31 cellular contexts compared by ENCODE assay signal in the genomic region with DNA sequence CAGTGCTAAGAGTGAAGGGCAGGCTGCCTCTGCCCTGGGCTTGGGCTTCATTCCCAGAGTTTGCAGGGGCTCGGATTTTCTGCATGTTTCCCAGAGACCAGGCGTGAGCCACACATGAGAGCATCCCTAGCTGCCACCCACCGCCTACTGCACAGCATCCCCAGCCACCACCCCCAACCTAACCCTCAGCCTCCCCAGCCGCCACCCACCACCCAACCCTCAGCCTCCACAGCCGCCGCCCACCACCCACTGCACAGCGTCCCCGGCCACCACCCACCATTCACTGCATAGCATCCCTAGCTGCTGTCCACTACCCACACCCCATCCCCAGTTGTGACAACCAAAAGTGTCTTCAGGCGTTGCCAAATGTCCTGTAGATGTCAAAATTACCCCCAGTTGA.
"Had no signal": no experiment of that assay in that cellular context is flagged by ENCODE, and none has a peak within 500 bp of the region (broad histone marks: within the 10 kb centered on the region; RNA-seq: fewer than 3 reads in every experiment).

No MANE protein-coding gene starts in this region.

- H3K27me3 ChIP-seq: body of pancreas had no signal

- H3K4me1 ChIP-seq: adrenal gland, body of pancreas, breast epithelium, SJSA1 had no signal

- H3K36me3 ChIP-seq: adrenal gland, breast epithelium, MG63, SJSA1 had no signal

- H3K36me3 Mint-ChIP-seq: activated naive CD4-positive, alpha-beta T cell treated with anti-CD3 and anti-CD28 coated beads, Interleukin-2, amount 50 U/mL, for 72 hours had no signal

- ATAC-seq: activated CD4-positive, alpha-beta T cell treated with anti-CD3 and anti-CD28 coated beads for 36 hours; activated CD8-positive, alpha-beta T cell treated with anti-CD3 and anti-CD28 coated beads, Interleukin-2, amount 10 ng/mL, durations not matched to agents 7 days and 5 days; activated naive CD4-positive, alpha-beta T cell treated with anti-CD3 and anti-CD28 coated beads, Interleukin-2, amount 50 U/mL, for 72 hours; body of pancreas; Panc1 had no signal

- H3K9ac ChIP-seq: SK-N-SH had no signal

- H3K27ac Mint-ChIP-seq: activated B cell treated with CpG ODN at 0.5 μM for 24 hours; activated CD4-positive, alpha-beta T cell treated with anti-CD3 and anti-CD28 coated beads for 36 hours; activated CD4-positive, alpha-beta T cell treated with anti-CD3 and anti-CD28 coated beads, Interleukin-2, amount 10 ng/mL, durations not matched to agents 7 days and 5 days; activated CD8-positive, alpha-beta T cell treated with anti-CD3 and anti-CD28 coated beads, Interleukin-2, amount 10 ng/mL, durations not matched to agents 7 days and 5 days; activated naive CD4-positive, alpha-beta T cell treated with anti-CD3 and anti-CD28 coated beads for 36 hours; activated naive CD4-positive, alpha-beta T cell treated with anti-CD3 and anti-CD28 coated beads, Interleukin-2, amount 50 U/mL, for 72 hours; activated T-cell treated with anti-CD3 and anti-CD28 coated beads, Interleukin-2, amount 50 U/mL, for 24 hours; activated T-helper 2 cell treated with anti-CD3 and anti-CD28 coated beads, Interferon-gamma antibody, Interleukin-2, Interleukin-4, amounts not matched to agents 10 μg/mL and 5 μg/mL and 100 μg/mL, durations not matched to agents 14 hours and 24 hours and 36 hours had no signal

- H3K27me3 Mint-ChIP-seq: activated B cell treated with CpG ODN at 0.5 μM for 24 hours; activated T-cell treated with anti-CD3 and anti-CD28 coated beads, Interleukin-2, amount 50 U/mL, for 24 hours had no signal

- H3K4me3 Mint-ChIP-seq: activated B cell treated with CpG ODN at 0.5 μM for 24 hours; activated CD4-positive, alpha-beta T cell treated with anti-CD3 and anti-CD28 coated beads for 36 hours; activated CD4-positive, alpha-beta T cell treated with anti-CD3 and anti-CD28 coated beads, Interleukin-2, amount 10 ng/mL, durations not matched to agents 7 days and 5 days; activated CD8-positive, alpha-beta T cell treated with anti-CD3 and anti-CD28 coated beads, Interleukin-2, amount 10 ng/mL, durations not matched to agents 7 days and 5 days; activated naive CD4-positive, alpha-beta T cell treated with anti-CD3 and anti-CD28 coated beads for 36 hours; activated T-cell treated with anti-CD3 and anti-CD28 coated beads, Interleukin-2, amount 50 U/mL, for 24 hours had no signal

- H3K4me1 Mint-ChIP-seq: activated B cell treated with CpG ODN at 0.5 μM for 24 hours; activated CD4-positive, alpha-beta T cell treated with anti-CD3 and anti-CD28 coated beads for 36 hours had no signal

- H3K4me3 ChIP-seq: adrenal gland, body of pancreas, breast epithelium, MG63, SJSA1 had no signal

- DNase-seq: activated B cell treated with CpG ODN at 0.5 μM for 24 hours; activated CD4-positive, alpha-beta T cell treated with anti-CD3 and anti-CD28 coated beads for 36 hours; activated CD4-positive, alpha-beta T cell treated with anti-CD3 and anti-CD28 coated beads, Interleukin-2, amount 10 ng/mL, durations not matched to agents 7 days and 5 days; activated CD4-positive, alpha-beta T cell treated with anti-CD3 and anti-CD28 coated beads, Interleukin-2, amount 50 U/mL, for 48 hours; activated CD8-positive, alpha-beta T cell treated with anti-CD3 and anti-CD28 coated beads, Interleukin-2, amount 10 ng/mL, durations not matched to agents 7 days and 5 days; activated gamma-delta T cell; activated naive CD4-positive, alpha-beta T cell treated with anti-CD3 and anti-CD28 coated beads for 36 hours; activated T-cell treated with anti-CD3 and anti-CD28 coated beads, Interleukin-2, amount 50 U/mL, for 24 hours; body of pancreas; Kasumi-1; KG1; MG63; NCI-H1048; NCI-H1436 treated with DMSO at 0.1 percent for 48 hours; NCI-H1694 treated with DMSO at 0.1 percent for 48 hours; NCI-H2029; NCI-H345; NCI-H524 treated with DMSO at 0.1 percent for 48 hours; SHP77; SK-N-SH; SW 1271; T-helper 1 cell; T-helper 2 cell; T-helper 9 cell had no signal

- H3K9me3 Mint-ChIP-seq: activated B cell treated with CpG ODN at 0.5 μM for 24 hours; activated CD4-positive, alpha-beta T cell treated with anti-CD3 and anti-CD28 coated beads, Interleukin-2, amount 10 ng/mL, durations not matched to agents 7 days and 5 days; activated naive CD4-positive, alpha-beta T cell treated with anti-CD3 and anti-CD28 coated beads for 36 hours; activated naive CD4-positive, alpha-beta T cell treated with anti-CD3 and anti-CD28 coated beads, Interleukin-2, amount 50 U/mL, for 72 hours; activated T-cell treated with anti-CD3 and anti-CD28 coated beads, Interleukin-2, amount 50 U/mL, for 24 hours; activated T-helper 2 cell treated with anti-CD3 and anti-CD28 coated beads, Interferon-gamma antibody, Interleukin-2, Interleukin-4, amounts not matched to agents 10 μg/mL and 5 μg/mL and 100 μg/mL, durations not matched to agents 14 hours and 24 hours and 36 hours had no signal

- H3K4me2 ChIP-seq: SK-N-SH had no signal

- H3K27ac ChIP-seq: adrenal gland, body of pancreas, breast epithelium, SJSA1, VCaP had no signal

- H3K9me3 ChIP-seq: adrenal gland, body of pancreas, breast epithelium, MG63, SJSA1, SK-N-SH had no signal
